ENCODE assay signal across 1 cellular context in genomic region chr4:86935833-86936721, GRCh38.
TF ChIP-seq lines count a peak whose summit lies in the region.

No MANE protein-coding gene starts in this region.

TF ChIP-seq in A549, 52 proteins besides CTCF, POLR2A, EP300 and RAD21 (continued from another document):
- no peak for TF ChIP-seq REST (IDR thresholded peaks at IDR 0.05)
- TF ChIP-seq POLR2AphosphoS2 (conservative IDR thresholded peaks at IDR 0.05; ENCODE audit: low read length), result no peak
- TF ChIP-seq RCOR1 (IDR thresholded peaks at IDR 0.05; ENCODE audit: low read depth, low read length), result no peak
- TF ChIP-seq JUNB (IDR thresholded peaks at IDR 0.05), result no peak
- no peak for TF ChIP-seq CHD4 (IDR thresholded peaks at IDR 0.05; ENCODE audit: borderline replicate concordance)
- no peak for TF ChIP-seq BHLHE40 (IDR thresholded peaks at IDR 0.05; ENCODE audit: low read depth, low read length)
- no peak for TF ChIP-seq ZNF302 (CRISPR knock-in tag; IDR thresholded peaks at IDR 0.05)
- no peak for TF ChIP-seq CBX2 (IDR thresholded peaks at IDR 0.05; ENCODE audit: borderline replicate concordance, low read depth)
- peak; percentile 60 for TF ChIP-seq FOSL2 (IDR thresholded peaks at IDR 0.05)
- peak; percentile 82 for TF ChIP-seq FOSL2 (CRISPR knock-in tag; IDR thresholded peaks at IDR 0.05)
- TF ChIP-seq SREBF2 (IDR thresholded peaks at IDR 0.05), result no peak
- TF ChIP-seq, protein P1, sequence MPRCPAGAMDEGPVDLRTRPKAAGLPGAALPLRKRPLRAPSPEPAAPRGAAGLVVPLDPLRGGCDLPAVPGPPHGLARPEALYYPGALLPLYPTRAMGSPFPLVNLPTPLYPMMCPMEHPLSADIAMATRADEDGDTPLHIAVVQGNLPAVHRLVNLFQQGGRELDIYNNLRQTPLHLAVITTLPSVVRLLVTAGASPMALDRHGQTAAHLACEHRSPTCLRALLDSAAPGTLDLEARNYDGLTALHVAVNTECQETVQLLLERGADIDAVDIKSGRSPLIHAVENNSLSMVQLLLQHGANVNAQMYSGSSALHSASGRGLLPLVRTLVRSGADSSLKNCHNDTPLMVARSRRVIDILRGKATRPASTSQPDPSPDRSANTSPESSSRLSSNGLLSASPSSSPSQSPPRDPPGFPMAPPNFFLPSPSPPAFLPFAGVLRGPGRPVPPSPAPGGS (IDR thresholded peaks at IDR 0.05), result no peak
- TF ChIP-seq, protein P2, sequence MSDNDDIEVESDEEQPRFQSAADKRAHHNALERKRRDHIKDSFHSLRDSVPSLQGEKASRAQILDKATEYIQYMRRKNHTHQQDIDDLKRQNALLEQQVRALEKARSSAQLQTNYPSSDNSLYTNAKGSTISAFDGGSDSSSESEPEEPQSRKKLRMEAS (IDR thresholded peaks at IDR 0.05), result peak; percentile 75
- TF ChIP-seq, protein P3, sequence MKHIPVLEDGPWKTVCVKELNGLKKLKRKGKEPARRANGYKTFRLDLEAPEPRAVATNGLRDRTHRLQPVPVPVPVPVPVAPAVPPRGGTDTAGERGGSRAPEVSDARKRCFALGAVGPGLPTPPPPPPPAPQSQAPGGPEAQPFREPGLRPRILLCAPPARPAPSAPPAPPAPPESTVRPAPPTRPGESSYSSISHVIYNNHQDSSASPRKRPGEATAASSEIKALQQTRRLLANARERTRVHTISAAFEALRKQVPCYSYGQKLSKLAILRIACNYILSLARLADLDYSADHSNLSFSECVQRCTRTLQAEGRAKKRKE (CRISPR knock-in tag; IDR thresholded peaks at IDR 0.05; ENCODE audit: low read depth), result no peak
- TF ChIP-seq NPAS2 (CRISPR knock-in tag; IDR thresholded peaks at IDR 0.05; ENCODE audit: borderline replicate concordance), result no peak
- no peak for TF ChIP-seq ZSCAN20 (CRISPR knock-in tag; IDR thresholded peaks at IDR 0.05)
- no peak; a peak in 1 of 5 replicates for TF ChIP-seq JUN (IDR thresholded peaks at IDR 0.05)
- no peak for TF ChIP-seq USF2 (IDR thresholded peaks at IDR 0.05)
- TF ChIP-seq CHD2 (IDR thresholded peaks at IDR 0.05; ENCODE audit: low read length, partially characterized antibody), result no peak
